Comparison of ENCODE assay signal across 21 cellular contexts in the genomic region with DNA sequence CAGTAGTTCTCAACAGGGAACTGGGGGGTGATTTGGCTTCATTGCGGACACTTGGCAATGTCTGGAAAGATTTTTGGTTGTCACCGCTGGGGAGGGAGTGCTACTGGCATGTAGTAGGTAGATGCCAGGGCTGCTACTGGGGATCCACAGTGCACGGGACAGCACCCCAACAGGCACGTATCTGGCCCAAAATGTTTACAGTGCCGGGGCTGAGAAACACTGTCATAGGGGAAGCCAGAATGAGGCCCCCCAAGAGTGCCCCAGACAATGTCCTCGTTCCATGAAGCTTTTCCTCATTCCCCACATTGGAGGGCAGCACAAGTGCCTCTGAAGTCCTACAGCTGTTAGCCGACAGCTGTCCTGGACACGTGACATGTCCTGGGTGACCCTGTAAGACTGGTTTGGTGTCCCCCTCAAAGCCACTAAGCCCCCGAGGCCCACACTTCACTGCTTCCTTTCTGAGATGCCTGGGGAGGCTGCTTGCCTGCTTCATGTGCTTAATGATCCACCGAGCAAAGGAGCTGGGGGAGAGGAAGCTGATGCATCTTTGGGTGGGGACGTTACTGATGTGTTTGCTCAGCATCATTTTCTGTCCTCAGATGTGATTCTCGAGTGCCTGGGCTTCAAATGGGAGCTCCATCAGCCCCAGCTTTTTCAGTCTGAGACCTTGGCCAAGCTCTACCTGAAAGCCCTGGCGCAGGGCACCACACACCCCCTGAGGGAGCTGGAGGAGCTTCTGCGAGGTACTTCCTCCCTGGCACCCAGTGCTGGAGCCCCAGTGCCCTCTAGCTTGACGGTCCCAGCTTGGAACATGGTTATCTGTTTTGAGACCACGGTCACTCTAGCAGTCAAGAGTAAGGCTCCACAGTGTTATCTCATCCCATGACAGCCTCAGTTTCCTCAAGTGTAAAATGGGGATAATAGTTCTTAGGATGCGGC. TPM values are rescaled to one million over a fixed set of nuclear protein-coding genes. Genes with fewer than 3 reads are reported as not detected.
DNase-seq lines count a peak whose midpoint lies in the region; ATAC-seq and TF ChIP-seq lines count a peak whose summit lies in the region.
"Had no signal": no experiment of that assay in that cellular context is flagged by ENCODE, and none has a peak within 500 bp of the region (broad histone marks: within the 10 kb centered on the region; RNA-seq: fewer than 3 reads in every experiment).

No MANE protein-coding gene starts in this region.

- H3K27ac ChIP-seq in breast epithelium: no peak overlapping the region
- H3K27ac ChIP-seq: 22Rv1 had no signal

- H3K9me3 ChIP-seq in breast epithelium: no peaks in the 10 kb centered on the region
- H3K9me3 ChIP-seq: Caco-2 had no signal

- no peak for TF ChIP-seq CTCF in MCF 10A (IDR thresholded peaks at IDR 0.05; ENCODE audit: unreplicated experiment)
- TF ChIP-seq CTCF in breast epithelium (IDR thresholded peaks at IDR 0.05): no peak

- intact Hi-C loops in MCF 10A (cut with micrococcal nuclease) (no loop called here), breast epithelium (cut with DNase I; ENCODE audit: low total_unique reads) (no loop called here), posterior vena cava (cut with DNase I) (no loop called here)

- peaks cover 15% of the 10 kb centered on the region for H3K36me3 Mint-ChIP-seq in MCF 10A (ENCODE audit: insufficient read depth, unreplicated experiment)
- H3K36me3 Mint-ChIP-seq in effector memory CD8-positive, alpha-beta T cell (ENCODE audit: insufficient read depth): no peaks in the 10 kb centered on the region

- no peak overlapping the region for H3K4me3 ChIP-seq in breast epithelium
- H3K4me3 ChIP-seq: GM23338 had no signal

- POLR2A ChIA-PET in MCF 10A (lab: Yijun Ruan, JAX): no interaction called here

- no peak for TF ChIP-seq POLR2A in breast epithelium (IDR thresholded peaks at IDR 0.05)

- peaks cover 23% of the 10 kb centered on the region for H3K4me1 Mint-ChIP-seq in MCF 10A (ENCODE audit: insufficient read depth, unreplicated experiment)
- peaks cover 4% of the 10 kb centered on the region in 2 donors for H3K4me1 Mint-ChIP-seq in effector memory CD8-positive, alpha-beta T cell (ENCODE audit: low read depth in 2 of 2)
- H3K4me1 Mint-ChIP-seq: B cell had no signal

- DNase-seq in MCF 10A (ENCODE audit: unreplicated experiment) (no peak), breast epithelium (ENCODE audit: low spot score in 2 of 2) (no peak), left kidney (ENCODE audit: low read depth, low spot score) (peak; percentile 38), posterior vena cava (ENCODE audit: low spot score) (peak; percentile 67), NCI-H82 (lab: John Stamatoyannopoulos, UW) (no peak), NCI-H345 (lab: John Stamatoyannopoulos, UW) (no peak), iPS-NIHi11 (ENCODE audit: low spot score) (no peak)
- DNase-seq in effector memory CD8-positive, alpha-beta T cell: no peak
- DNase-seq: Caco-2; CD4-positive, alpha-beta T cell; Kasumi-1; MM.1S; NCI-H1092; NCI-H1436 treated with DMSO at 0.1 percent for 48 hours; NCI-H2029; NCI-H446 treated with DMSO at 0.1 percent for 48 hours; NCI-H69; Right ventricle myocardium superior had no signal

- no peaks in the 10 kb centered on the region for H3K4me1 ChIP-seq in breast epithelium
- H3K4me1 ChIP-seq: Caco-2 had no signal

- CTCF ChIA-PET in MCF 10A (lab: Yijun Ruan, JAX): interaction anchor here (0.5 to 1.6 kb wide), 5 partner anchors 11 to 429 kb away, joined by 3 to 6 read pairs (median 3); no protein-coding TSS in a partner anchor

- H3K9me3 Mint-ChIP-seq in MCF 10A (ENCODE audit: unreplicated experiment): no peaks in the 10 kb centered on the region
- no peaks in the 10 kb centered on the region for H3K9me3 Mint-ChIP-seq in effector memory CD8-positive, alpha-beta T cell
- H3K9me3 Mint-ChIP-seq: CD4-positive, alpha-beta T cell; GM23338 had no signal

- no peak overlapping the region for H3K4me3 Mint-ChIP-seq in MCF 10A (ENCODE audit: unreplicated experiment)
- no peak overlapping the region for H3K4me3 Mint-ChIP-seq in effector memory CD8-positive, alpha-beta T cell
- H3K4me3 Mint-ChIP-seq: B cell; CD4-positive, alpha-beta T cell; GM23338 had no signal

- H3K27ac Mint-ChIP-seq in MCF 10A (ENCODE audit: low read depth, unreplicated experiment): peak overlapping the region; percentile 75
- H3K27ac Mint-ChIP-seq in effector memory CD8-positive, alpha-beta T cell: no peak overlapping the region
- H3K27ac Mint-ChIP-seq: B cell; CD4-positive, alpha-beta T cell; GM23338 had no signal

- no peaks in the 10 kb centered on the region for H3K27me3 ChIP-seq in breast epithelium

- BruUV-seq in MCF 10A (replicated peaks; lab: Mats Ljungman, UMichigan): no TSS peak

- no peaks in the 10 kb centered on the region for H3K36me3 ChIP-seq in breast epithelium

- H3K27me3 Mint-ChIP-seq in MCF 10A (ENCODE audit: insufficient read depth, unreplicated experiment): no peaks in the 10 kb centered on the region
- H3K27me3 Mint-ChIP-seq in effector memory CD8-positive, alpha-beta T cell: peaks cover 39 to 74% of the 10 kb centered on the region in 2 donors

- no peak for ATAC-seq in effector memory CD8-positive, alpha-beta T cell (replicated peaks)

RNA-seq across cellular contexts. Expression of gene BTBD16, which starts 14.7 kb away (rescaled TPM):
- 0.16 TPM in 1 of 2 replicates, not detected in the other for total RNA-seq in MCF 10A (2022)
- under 1 TPM in 1 of 3 donors, not detected in 2; 0.29 TPM for total RNA-seq in breast epithelium
- total RNA-seq in posterior vena cava: under 1 TPM in 1 of 2 donors, not detected in 1; 0.14 TPM
- total RNA-seq: B cell; Caco-2; CD4-positive, alpha-beta T cell; GM23338; Right ventricle myocardium superior had no signal

Comparison
In these comparisons a context has a peak if more than half of its experiments do, and no peak if none do; other contexts are left out.
1. DNase-seq: peak in left kidney (single experiment) and posterior vena cava (single experiment); none in MCF 10A (single experiment), breast epithelium (0 of 2), NCI-H82 (single experiment), NCI-H345 (single experiment), effector memory CD8-positive, alpha-beta T cell (0 of 3) and iPS-NIHi11 (single experiment).